ENCODE assay signal across 10 cellular contexts in the genomic region with DNA sequence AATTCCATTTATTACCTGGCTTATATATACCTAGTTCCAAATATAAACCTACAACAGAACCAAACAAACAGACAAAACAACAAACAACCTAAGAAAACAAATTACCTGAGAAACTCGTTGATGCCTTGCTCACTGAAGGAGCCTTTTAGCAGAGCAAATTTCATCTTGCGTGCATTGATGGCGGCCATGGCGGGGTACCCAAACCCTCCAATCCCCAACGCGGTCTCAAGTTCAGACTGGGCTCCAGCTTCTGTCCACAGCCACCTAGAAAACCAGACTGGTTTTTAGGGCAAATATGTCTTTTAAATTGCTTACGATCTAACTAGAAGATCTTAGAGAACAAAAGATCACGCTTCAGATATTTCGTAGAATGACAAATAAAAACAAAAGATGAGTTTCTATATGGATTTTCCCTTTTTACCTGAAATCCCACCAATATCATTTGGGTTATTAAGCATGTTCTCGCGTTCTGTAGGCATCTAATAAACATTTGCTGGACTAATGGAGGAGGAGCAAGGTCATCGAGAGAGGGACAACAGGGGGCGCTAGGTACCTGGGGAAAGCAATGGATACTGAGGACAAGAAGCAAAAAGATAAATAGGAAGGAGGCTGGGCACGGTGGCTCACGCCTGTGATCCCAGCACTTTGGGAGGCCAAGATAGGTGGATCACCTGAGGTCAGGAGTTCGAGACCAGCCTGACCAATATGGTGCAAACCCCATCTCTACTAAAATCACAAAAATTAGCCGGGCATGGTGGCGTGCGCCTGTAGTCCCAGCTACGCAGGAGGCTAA. TPM values are rescaled to one million over a fixed set of nuclear protein-coding genes. Genes with fewer than 3 reads are reported as not detected.
DNase-seq lines count a peak whose midpoint lies in the region; ATAC-seq, FAIRE-seq and TF ChIP-seq lines count a peak whose summit lies in the region.
"Had no signal": no experiment of that assay in that cellular context is flagged by ENCODE, and none has a peak within 500 bp of the region (broad histone marks: within the 10 kb centered on the region; RNA-seq: fewer than 3 reads in every experiment).

No MANE protein-coding gene starts in this region.

- H3K4me3 Mint-ChIP-seq in activated naive CD4-positive, alpha-beta T cell treated with anti-CD3 and anti-CD28 coated beads for 36 hours = no peak overlapping the region
- no peak overlapping the region for H3K4me3 Mint-ChIP-seq in chondrocyte (ENCODE audit: unreplicated experiment)
- H3K4me3 Mint-ChIP-seq in stimulated activated effector memory CD8-positive, alpha-beta T cell treated with anti-CD3 and anti-CD28 coated beads, Interleukin-12 subunit alpha, Interleukin-12 subunit beta, amount 100 ng/mL, for 72 hours = no peak overlapping the region
- no peak overlapping the region for H3K4me3 Mint-ChIP-seq in T-helper 2 cell treated with Interferon-gamma antibody and Interleukin-4, amounts not matched to agents 5 μg/mL and 100 μg/mL, for 36 hours

- H3K36me3 Mint-ChIP-seq in activated naive CD4-positive, alpha-beta T cell treated with anti-CD3 and anti-CD28 coated beads for 36 hours (ENCODE audit: low read depth) = peaks cover 54% of the 10 kb centered on the region
- peaks cover 61% of the 10 kb centered on the region for H3K36me3 Mint-ChIP-seq in chondrocyte (ENCODE audit: low read depth)
- peaks cover 100% of the 10 kb centered on the region for H3K36me3 Mint-ChIP-seq in stimulated activated effector memory CD8-positive, alpha-beta T cell treated with anti-CD3 and anti-CD28 coated beads, Interleukin-12 subunit alpha, Interleukin-12 subunit beta, amount 100 ng/mL, for 72 hours
- peaks cover 82% of the 10 kb centered on the region for H3K36me3 Mint-ChIP-seq in T-helper 2 cell treated with Interferon-gamma antibody and Interleukin-4, amounts not matched to agents 5 μg/mL and 100 μg/mL, for 36 hours (ENCODE audit: low read depth)

- WGBS in pancreas, 2 donors = 81 to 85% methylated on average over 20 of the region's 20 CpGs
- 88% methylated on average over 20 of the region's 20 CpGs for WGBS in right cardiac atrium

- no peak overlapping the region for H2AFZ ChIP-seq in OCI-LY7 (ENCODE audit: low read length)

- ATAC-seq in stimulated activated effector memory CD8-positive, alpha-beta T cell treated with anti-CD3 and anti-CD28 coated beads, Interleukin-12 subunit alpha, Interleukin-12 subunit beta, amount 100 ng/mL, for 72 hours = no peak
- no peak for ATAC-seq in pancreas
- ATAC-seq in right cardiac atrium = no peak

- H3K27ac Mint-ChIP-seq in activated naive CD4-positive, alpha-beta T cell treated with anti-CD3 and anti-CD28 coated beads for 36 hours = no peak overlapping the region
- H3K27ac Mint-ChIP-seq in chondrocyte (ENCODE audit: unreplicated experiment) = no peak overlapping the region
- H3K27ac Mint-ChIP-seq in stimulated activated effector memory CD8-positive, alpha-beta T cell treated with anti-CD3 and anti-CD28 coated beads, Interleukin-12 subunit alpha, Interleukin-12 subunit beta, amount 100 ng/mL, for 72 hours = peak overlapping the region; percentile 52
- H3K27ac Mint-ChIP-seq in T-helper 2 cell treated with Interferon-gamma antibody and Interleukin-4, amounts not matched to agents 5 μg/mL and 100 μg/mL, for 36 hours = no peak overlapping the region

- no peak overlapping the region for H3K4me2 ChIP-seq in OCI-LY7 (ENCODE audit: low read length)

- H3K27me3 Mint-ChIP-seq in activated naive CD4-positive, alpha-beta T cell treated with anti-CD3 and anti-CD28 coated beads for 36 hours (ENCODE audit: low read depth) = no peaks in the 10 kb centered on the region
- no peaks in the 10 kb centered on the region for H3K27me3 Mint-ChIP-seq in chondrocyte (ENCODE audit: low read depth)
- H3K27me3 Mint-ChIP-seq in T-helper 2 cell treated with Interferon-gamma antibody and Interleukin-4, amounts not matched to agents 5 μg/mL and 100 μg/mL, for 36 hours (ENCODE audit: low read depth) = no peaks in the 10 kb centered on the region

- H3K4me3 ChIP-seq in OCI-LY7 (ENCODE audit: low read depth, low read length, poor library complexity, severe bottlenecking) (no peak overlapping the region), pancreas (no peak overlapping the region), right cardiac atrium (ENCODE audit: low read length) (no peak overlapping the region)

- H3K27ac ChIP-seq in OCI-LY7 (ENCODE audit: low read depth, low read length, poor library complexity, severe bottlenecking) (no peak overlapping the region), pancreas (no peak overlapping the region), right cardiac atrium (ENCODE audit: low read length) (no peak overlapping the region)

- H4K20me1 ChIP-seq in OCI-LY7 (ENCODE audit: insufficient read depth, low read length) = no peaks in the 10 kb centered on the region

- H3K4me1 Mint-ChIP-seq in activated naive CD4-positive, alpha-beta T cell treated with anti-CD3 and anti-CD28 coated beads for 36 hours (ENCODE audit: low read depth) = peaks cover 18% of the 10 kb centered on the region
- peaks cover 22% of the 10 kb centered on the region for H3K4me1 Mint-ChIP-seq in chondrocyte (ENCODE audit: low read depth)
- peaks cover 30% of the 10 kb centered on the region for H3K4me1 Mint-ChIP-seq in stimulated activated effector memory CD8-positive, alpha-beta T cell treated with anti-CD3 and anti-CD28 coated beads, Interleukin-12 subunit alpha, Interleukin-12 subunit beta, amount 100 ng/mL, for 72 hours
- no peaks in the 10 kb centered on the region for H3K4me1 Mint-ChIP-seq in T-helper 2 cell treated with Interferon-gamma antibody and Interleukin-4, amounts not matched to agents 5 μg/mL and 100 μg/mL, for 36 hours (ENCODE audit: low read depth)

- H3K9me2 ChIP-seq in OCI-LY7 (ENCODE audit: insufficient read depth, low read length) = no peaks in the 10 kb centered on the region

- BruUV-seq in OCI-LY7 (replicated peaks; lab: Mats Ljungman, UMichigan) = no TSS peak

- intact Hi-C loops in activated naive CD4-positive, alpha-beta T cell treated with anti-CD3 and anti-CD28 coated beads for 36 hours (cut with micrococcal nuclease) = loop anchor here (1.0 kb wide), 1 partner anchor 45 kb away; no protein-coding TSS in a partner anchor
- intact Hi-C loops in OCI-LY7 (cut with micrococcal nuclease; ENCODE audit: unreplicated experiment) (loop anchor here (1.0 kb wide), 1 partner anchor 45 kb away; no protein-coding TSS in a partner anchor), pancreas (cut with DNase I) (no loop called here), right cardiac atrium (cut with DNase I) (no loop called here)

- H3K79me2 ChIP-seq in OCI-LY7 (ENCODE audit: insufficient read depth, low read depth, low read length) = no peaks in the 10 kb centered on the region

- H3K36me3 ChIP-seq in OCI-LY7 (ENCODE audit: insufficient read depth, low read length) (peaks cover 98% of the 10 kb centered on the region), pancreas (peaks cover 3 to 87% (median 62%) of the 10 kb centered on the region in 3 donors)

- H3K27me3 ChIP-seq in pancreas (no peaks in the 10 kb centered on the region), right cardiac atrium (ENCODE audit: control insufficient read depth, insufficient read depth) (no peaks in the 10 kb centered on the region)

- H3K9me3 Mint-ChIP-seq in activated naive CD4-positive, alpha-beta T cell treated with anti-CD3 and anti-CD28 coated beads for 36 hours = no peaks in the 10 kb centered on the region
- no peaks in the 10 kb centered on the region for H3K9me3 Mint-ChIP-seq in chondrocyte (ENCODE audit: low read depth)
- no peaks in the 10 kb centered on the region for H3K9me3 Mint-ChIP-seq in stimulated activated effector memory CD8-positive, alpha-beta T cell treated with anti-CD3 and anti-CD28 coated beads, Interleukin-12 subunit alpha, Interleukin-12 subunit beta, amount 100 ng/mL, for 72 hours
- no peaks in the 10 kb centered on the region for H3K9me3 Mint-ChIP-seq in T-helper 2 cell treated with Interferon-gamma antibody and Interleukin-4, amounts not matched to agents 5 μg/mL and 100 μg/mL, for 36 hours

- POLR2A ChIA-PET in OCI-LY7 (lab: Charles Lee) = no interaction called here

- H3K9me3 ChIP-seq in OCI-LY7 (ENCODE audit: low read length) (no peaks in the 10 kb centered on the region), pancreas (no peaks in the 10 kb centered on the region), right cardiac atrium (ENCODE audit: control insufficient read depth, low read length) (no peaks in the 10 kb centered on the region)

- DNase-seq in activated naive CD4-positive, alpha-beta T cell treated with anti-CD3 and anti-CD28 coated beads for 36 hours = peak; percentile 62
- DNase-seq in activated naive CD4-positive, alpha-beta T cell treated with anti-CD3 and anti-CD28 coated beads, Interleukin-2, amount 50 U/mL, for 16 hours = no peak
- peak; percentile 18 for DNase-seq in OCI-LY7 (ENCODE audit: low spot score)
- DNase-seq in chondrocyte (ENCODE audit: low spot score) = no peak
- DNase-seq in stimulated activated effector memory CD8-positive, alpha-beta T cell treated with anti-CD3 and anti-CD28 coated beads, Interleukin-12 subunit alpha, Interleukin-12 subunit beta, amount 100 ng/mL, for 72 hours (ENCODE audit: low spot score in 2 of 2) = no peak
- DNase-seq in T-helper 2 cell treated with Interferon-gamma antibody and Interleukin-4, amounts not matched to agents 5 μg/mL and 100 μg/mL, for 36 hours (ENCODE audit: low spot score) = no peak
- DNase-seq in pancreas = no peak
- DNase-seq in right cardiac atrium = no peak
- DNase-seq: GDM1; NK-92 treated with Interleukin-12 subunit alpha and Interleukin-12 subunit beta, amount 100 ng/mL, for 24 hours had no signal

- peak; percentile 70 for TF ChIP-seq CTCF in OCI-LY7 (conservative IDR thresholded peaks at IDR 0.05; ENCODE audit: low read length)
- peak; percentile 56 for TF ChIP-seq CTCF in chondrocyte (IDR thresholded peaks at IDR 0.05)
- TF ChIP-seq CTCF in pancreas (IDR thresholded peaks at IDR 0.05) = no peak

- H3K4me1 ChIP-seq in OCI-LY7 (ENCODE audit: insufficient read depth, low read length, poor library complexity, severe bottlenecking) = no peaks in the 10 kb centered on the region
- H3K4me1 ChIP-seq in pancreas = no peaks in the 10 kb centered on the region
- H3K4me1 ChIP-seq in right cardiac atrium (ENCODE audit: control insufficient read depth, insufficient read depth, low read length) = no peaks in the 10 kb centered on the region

- FAIRE-seq in pancreas (lab: Jason Lieb, UNC) = no peak

- CTCF ChIA-PET in activated naive CD4-positive, alpha-beta T cell treated with anti-CD3 and anti-CD28 coated beads for 36 hours (lab: Charles Lee) = interaction anchor here (1.4 kb wide), 1 partner anchor 48 kb away, joined by 3 read pairs; no protein-coding TSS in a partner anchor
- CTCF ChIA-PET in OCI-LY7 (lab: Charles Lee; ENCODE audit: unreplicated experiment) = interaction anchor here (1.0 kb wide), 1 partner anchor 46 kb away, joined by 7 read pairs; no protein-coding TSS in a partner anchor

RNA-seq across cellular contexts. Expression of gene PDIA6, which starts 25.2 kb away (rescaled TPM):
- 100 to 1,000 TPM; 103 to 106 TPM for total RNA-seq in activated naive CD4-positive, alpha-beta T cell treated with anti-CD3 and anti-CD28 coated beads for 36 hours
- total RNA-seq in OCI-LY7 (2014; rRNA removed; shearing (Covaris generic)) = 171 and 192 TPM in 2 replicates
- total RNA-seq in OCI-LY7 (2022) (132 and 150 TPM in 2 replicates), chondrocyte (196 to 412 TPM (median 198 TPM) in 3 replicates), pancreas (100 to 1,000 TPM in 5 of 6 donors, 10 to 100 TPM in 1; 86.5 to 201 (median 152) TPM), right cardiac atrium (100 to 1,000 TPM in 3 of 4 donors, 10 to 100 TPM in 1; 86.7 to 148 (median 133) TPM)
- polyA plus RNA-seq in pancreas (10 to 100 TPM; 33.7 to 96.0 TPM), right cardiac atrium (75.7 TPM)

Comparison
In these comparisons a context has a peak if more than half of its experiments do, and no peak if none do; other contexts are left out.
1. DNase-seq: peak in activated naive CD4-positive, alpha-beta T cell treated with anti-CD3 and anti-CD28 coated beads for 36 hours (single experiment) and OCI-LY7 (single experiment); none in activated naive CD4-positive, alpha-beta T cell treated with anti-CD3 and anti-CD28 coated beads, Interleukin-2, amount 50 U/mL, for 16 hours (single experiment), chondrocyte (single experiment), stimulated activated effector memory CD8-positive, alpha-beta T cell treated with anti-CD3 and anti-CD28 coated beads, Interleukin-12 subunit alpha, Interleukin-12 subunit beta, amount 100 ng/mL, for 72 hours (0 of 2), T-helper 2 cell treated with Interferon-gamma antibody and Interleukin-4, amounts not matched to agents 5 μg/mL and 100 μg/mL, for 36 hours (single experiment), pancreas (0 of 6) and right cardiac atrium (0 of 3).
2. CTCF ChIP-seq: peak in OCI-LY7 (single experiment) and chondrocyte (single experiment); none in pancreas (0 of 4).
3. intact Hi-C loops: an anchor here in activated naive CD4-positive, alpha-beta T cell treated with anti-CD3 and anti-CD28 coated beads for 36 hours (1.0 kb wide) and OCI-LY7 (1.0 kb wide); none called in pancreas and right cardiac atrium.